In the genomic region with DNA sequence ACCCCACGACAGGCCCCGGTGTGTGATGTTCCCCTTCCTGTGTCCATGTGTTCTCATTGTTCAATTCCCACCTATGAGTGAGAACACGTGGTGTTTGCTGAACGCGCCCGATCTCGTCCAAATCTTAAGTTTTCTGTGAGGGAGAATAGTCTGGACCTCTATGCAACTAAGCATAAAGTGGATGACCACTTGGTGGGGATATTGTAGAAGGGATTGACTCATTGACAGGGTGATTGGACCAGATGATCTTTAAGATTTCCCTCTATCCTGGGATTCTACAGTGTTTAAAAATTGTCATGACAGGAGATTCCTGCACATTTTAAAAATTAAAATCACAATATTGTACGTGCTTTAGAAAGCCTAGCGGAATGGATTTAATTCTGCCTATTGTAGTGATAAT, we compare ENCODE assay signal across 15 cellular contexts.
DNase-seq lines count a peak whose midpoint lies in the region; ATAC-seq and TF ChIP-seq lines count a peak whose summit lies in the region.
"Had no signal": no experiment of that assay in that cellular context is flagged by ENCODE, and none has a peak within 500 bp of the region (broad histone marks: within the 10 kb centered on the region; RNA-seq: fewer than 3 reads in every experiment).

No MANE protein-coding gene starts in this region.

- H3K36me3 ChIP-seq in RWPE2 (ENCODE audit: low read depth), result no peaks in the 10 kb centered on the region
- H3K36me3 ChIP-seq: ascending aorta had no signal

- TF ChIP-seq CTCF in RWPE2 (IDR thresholded peaks at IDR 0.05; ENCODE audit: poor library complexity, severe bottlenecking), result peak; percentile 27

- no peaks in the 10 kb centered on the region for H3K4me1 ChIP-seq in RWPE2 (ENCODE audit: insufficient read depth, poor library complexity, severe bottlenecking)
- H3K4me1 ChIP-seq: ascending aorta, left ventricle myocardium inferior had no signal

- no peak overlapping the region for H3K27ac ChIP-seq in RWPE2 (ENCODE audit: poor library complexity, severe bottlenecking)
- H3K27ac ChIP-seq: ascending aorta, left ventricle myocardium inferior, skin epidermis had no signal

- no peaks in the 10 kb centered on the region for H3K9me3 ChIP-seq in RWPE2 (ENCODE audit: severe bottlenecking)
- H3K9me3 ChIP-seq: ascending aorta, left ventricle myocardium inferior had no signal

- H3K4me3 ChIP-seq in RWPE2 (ENCODE audit: severe bottlenecking), result no peak overlapping the region
- H3K4me3 ChIP-seq: ascending aorta, left ventricle myocardium inferior, skin epidermis had no signal

- ATAC-seq in RWPE2 (ENCODE audit: low read depth), result peak; percentile 52; the same call in 2 of the 3 replicates
- ATAC-seq: natural killer cell had no signal

- intact Hi-C loops in head of caudate nucleus (cut with DNase I), result no loop called here

- H3K27me3 ChIP-seq in RWPE2 (ENCODE audit: insufficient read depth, poor library complexity, severe bottlenecking), result no peaks in the 10 kb centered on the region
- H3K27me3 ChIP-seq: ascending aorta had no signal

- peak; percentile 9 to 21 for DNase-seq in AML-193 (lab: John Stamatoyannopoulos, UW)
- peak; percentile 12 for DNase-seq in HCEC 1CT
- no peak for DNase-seq in RWPE2 (ENCODE audit: low spot score)
- peak; percentile 55 for DNase-seq in fibroblast of peridontal ligament (ENCODE audit: extremely low read depth)
- no peak for DNase-seq in NCI-H446 treated with DMSO at 0.1 percent for 48 hours (lab: John Stamatoyannopoulos, UW)
- DNase-seq in NK-92 treated with Interleukin-12 subunit alpha and Interleukin-12 subunit beta, amount 100 ng/mL, for 24 hours (lab: John Stamatoyannopoulos, UW), result no peak
- DNase-seq in head of caudate nucleus, result no peak
- DNase-seq in NK-92 (lab: John Stamatoyannopoulos, UW; ENCODE audit: unreplicated experiment), result no peak
- DNase-seq: activated CD4-positive, alpha-beta T cell treated with anti-CD3 and anti-CD28 coated beads, Interleukin-2, amount 10 ng/mL, durations not matched to agents 24 days and 14 days; CD4-positive, CD25-positive, alpha-beta regulatory T cell; left ventricle myocardium inferior; natural killer cell; NCI-H526 treated with DMSO at 0.1 percent for 48 hours had no signal

Comparison
In these comparisons a context has a peak if more than half of its experiments do, and no peak if none do; other contexts are left out.
1. DNase-seq: peak in AML-193 (2 of 2), HCEC 1CT (single experiment) and fibroblast of peridontal ligament (single experiment); none in RWPE2 (single experiment), NCI-H446 treated with DMSO at 0.1 percent for 48 hours (single experiment), NK-92 treated with Interleukin-12 subunit alpha and Interleukin-12 subunit beta, amount 100 ng/mL, for 24 hours (single experiment), head of caudate nucleus (0 of 42) and NK-92 (single experiment).